Comparison of ENCODE assay signal across 21 cellular contexts in the genomic region with DNA sequence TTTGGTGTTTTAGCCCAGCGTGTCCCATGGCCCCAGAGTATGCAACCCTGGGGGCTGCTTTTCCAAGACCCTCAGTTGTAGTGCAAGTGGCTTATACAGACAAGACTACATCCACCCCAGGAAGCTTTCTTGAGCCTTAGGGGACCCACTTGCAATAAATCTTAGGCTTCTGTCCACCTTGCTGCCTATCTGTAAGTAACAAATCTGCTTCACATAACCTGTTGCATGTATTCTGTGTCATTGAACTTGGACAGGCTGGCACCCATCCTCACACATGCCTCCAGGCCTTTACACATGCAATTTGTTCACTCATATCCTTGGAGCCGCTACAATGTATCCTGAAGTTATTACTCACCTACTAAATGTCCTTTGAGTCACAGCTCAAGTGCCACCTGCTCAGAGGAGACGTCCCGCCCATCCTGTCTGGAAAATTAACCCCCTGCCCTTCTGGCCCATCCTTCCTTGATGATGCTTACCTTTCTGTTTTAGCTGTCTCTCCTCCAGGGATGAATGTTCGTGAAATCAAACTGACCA.
"Had no signal": no experiment of that assay in that cellular context is flagged by ENCODE, and none has a peak within 500 bp of the region (broad histone marks: within the 10 kb centered on the region; RNA-seq: fewer than 3 reads in every experiment).

No MANE protein-coding gene starts in this region.

- H3K4me3 ChIP-seq: K562, SJCRH30 had no signal

- H3K36me3 ChIP-seq: SJCRH30 had no signal

- H3K9me3 ChIP-seq: SJCRH30 had no signal

- ATAC-seq: K562, Right ventricle myocardium inferior, SK-N-SH treated with all-trans-retinoic acid at 6 μM for 48 hours had no signal

- H3K4me1 ChIP-seq: SJCRH30 had no signal

- H3K27me3 ChIP-seq: SJCRH30 had no signal

- H3K4me2 ChIP-seq: KMS-11 had no signal

- H3K9ac ChIP-seq: KMS-11 had no signal

- H3K27ac ChIP-seq: HL-60, KMS-11, RWPE1, SJCRH30 had no signal

- DNase-seq: Kasumi-1, MM.1S, NCI-H1105, NCI-H1417, NCI-H1436 treated with DMSO at 0.1 percent for 48 hours, NCI-H1694, NCI-H187 treated with DMSO at 0.1 percent for 48 hours, NCI-H2029 treated with DMSO at 0.1 percent for 48 hours, NCI-H2107, NCI-H2227 treated with DMSO at 0.1 percent for 48 hours, NCI-H524, NCI-H69, NCI-H774, SHP77 treated with DMSO at 0.1 percent for 48 hours, SJCRH30 had no signal
